7 cellular contexts compared by ENCODE assay signal in genomic region chr12:120257041-120257821, GRCh38. TPM values are rescaled to one million over a fixed set of nuclear protein-coding genes. Genes with fewer than 3 reads are reported as not detected.
DNase-seq lines count a peak whose midpoint lies in the region; TF ChIP-seq lines count a peak whose summit lies in the region.

No MANE protein-coding gene starts in this region.

- TF ChIP-seq EP300 in stomach (IDR thresholded peaks at IDR 0.05), result no peak

- H3K27me3 ChIP-seq in brain microvascular endothelial cell (replicated peaks) (no peaks in the 10 kb centered on the region), stomach (no peaks in the 10 kb centered on the region)

- no peak overlapping the region for H3K4me3 ChIP-seq in brain microvascular endothelial cell (ENCODE audit: low read depth, low read length)
- H3K4me3 ChIP-seq in stomach, result no peak overlapping the region

- peaks cover 94 to 98% of the 10 kb centered on the region in 2 donors for H3K4me1 Mint-ChIP-seq in immature natural killer cell

- peaks cover 49 to 100% (median 78%) of the 10 kb centered on the region in 4 donors for H3K4me1 ChIP-seq in stomach

- H3K36me3 ChIP-seq in brain microvascular endothelial cell (replicated peaks), result peaks cover 17% of the 10 kb centered on the region
- H3K36me3 ChIP-seq in stomach, result peaks cover 0 to 11% (median 5%) of the 10 kb centered on the region in 4 donors

- no peaks in the 10 kb centered on the region for H3K9me3 Mint-ChIP-seq in immature natural killer cell

- no peak for TF ChIP-seq POLR2A in stomach (IDR thresholded peaks at IDR 0.05)

- H3K27ac ChIP-seq in brain microvascular endothelial cell (peak overlapping the region; percentile 10), stomach (peak overlapping the region; percentile 73 to 88 (median 85))

- H3K27ac Mint-ChIP-seq in immature natural killer cell, result peak overlapping the region; percentile 88 to 99 (median 92)

- peak overlapping the region; percentile 69 to 80 (median 77) for H3K4me3 Mint-ChIP-seq in immature natural killer cell

- in situ Hi-C loops in brain microvascular endothelial cell (cut with HindIII; ENCODE audit: low pct_ligation_motif_present, low sequenced_read_pairs), result no loop called here

- TF ChIP-seq CTCF in brain microvascular endothelial cell (IDR thresholded peaks at IDR 0.05; ENCODE audit: low read depth, low read length, missing control alignments) (peak; percentile 24), stomach (IDR thresholded peaks at IDR 0.05) (peak in 1 of 7 experiments; percentile 8)

- peaks cover 15 to 22% (median 20%) of the 10 kb centered on the region in 3 donors for H3K27me3 Mint-ChIP-seq in immature natural killer cell (ENCODE audit: low read depth in 3 of 3)

- WGBS in stomach, 5 donors, result 5 to 35% (median 22%) methylated on average over 6 to 9 of the region's 9 CpGs

- intact Hi-C loops in stomach (cut with DNase I; ENCODE audit: low total_unique reads), result no loop called here

- peaks cover 6 to 35% (median 16%) of the 10 kb centered on the region in 3 donors for H3K36me3 Mint-ChIP-seq in immature natural killer cell

- H3K9me3 ChIP-seq in stomach, result no peaks in the 10 kb centered on the region

- DNase-seq in LHCN-M2 (ENCODE audit: low read depth) (peak; percentile 80), brain microvascular endothelial cell (peak; percentile 89), immature natural killer cell (no peak), stomach (peak; percentile 42), HUDEP-2 (lab: John Stamatoyannopoulos, UW; ENCODE audit: unreplicated experiment in 76 of 76) (no peak)
- DNase-seq in stimulated activated CD4-positive, alpha-beta T cell treated with anti-CD3 and anti-CD28 coated beads, Interleukin-2, amount 100 ng/mL, for 24 hours, result no peak
- no peak for DNase-seq in stimulated activated CD4-positive, alpha-beta T cell treated with anti-CD3 and anti-CD28 coated beads, Interleukin-4, amount 100 ng/mL, for 24 hours

RNA-seq across cellular contexts. Expression of gene PXN, which starts 8.3 kb away (rescaled TPM):
- 152 and 159 TPM in 2 replicates for total RNA-seq in LHCN-M2 (2014; rRNA removed)
- 215 TPM for polyA plus RNA-seq in LHCN-M2 (2012)
- 100 to 1,000 TPM; 132 to 310 (median 240) TPM for polyA plus RNA-seq in immature natural killer cell
- 100 to 1,000 TPM in 1 of 5 donors, 10 to 100 TPM in 4; 39.7 to 129 (median 58.9) TPM for total RNA-seq in stomach
- 10 to 100 TPM; 27.2 to 46.7 (median 33.6) TPM for polyA plus RNA-seq in stomach

RNA-seq across cellular contexts. Expression of gene RNU4-2, which starts 34.5 kb away (rescaled TPM):
- total RNA-seq in LHCN-M2 (2014; rRNA removed) (not detected in 2 replicates), stomach (under 1 TPM; under 0.01 TPM)
- 99.3 TPM for polyA plus RNA-seq in LHCN-M2 (2012)
- polyA plus RNA-seq in immature natural killer cell (10 to 100 TPM in 1 of 3 donors, not detected in 2; 70.0 TPM), stomach (not detected)

RNA-seq across cellular contexts. Expression of gene RNU4-1, which starts 35.8 kb away (rescaled TPM):
- under 0.01 TPM in 1 of 2 replicates, not detected in the other for total RNA-seq in LHCN-M2 (2014; rRNA removed)
- polyA plus RNA-seq in LHCN-M2 (2012), result 43.7 TPM
- not detected for polyA plus RNA-seq in immature natural killer cell
- total RNA-seq in stomach, result under 1 TPM in 4 of 5 donors, not detected in 1; under 0.01 TPM
- not detected for polyA plus RNA-seq in stomach

RNA-seq across cellular contexts. Expression of gene SIRT4, which starts 44.9 kb away (rescaled TPM):
- total RNA-seq in LHCN-M2 (2014; rRNA removed), result 1.6 and 2.1 TPM in 2 replicates
- 1.2 TPM for polyA plus RNA-seq in LHCN-M2 (2012)
- 1 to 10 TPM in 2 of 3 donors, not detected in 1; 1.5 to 1.9 TPM for polyA plus RNA-seq in immature natural killer cell
- 1 to 10 TPM in 4 of 5 donors, not detected in 1; 2.8 to 6.2 (median 5.3) TPM for total RNA-seq in stomach
- 1 to 10 TPM in 2 of 3 donors, not detected in 1; 1.3 to 2.2 TPM for polyA plus RNA-seq in stomach

RNA-seq across cellular contexts. Expression of gene RPLP0, which starts 56.3 kb away (rescaled TPM):
- 3,359 and 3,689 TPM in 2 replicates for total RNA-seq in LHCN-M2 (2014; rRNA removed)
- 2,988 TPM for polyA plus RNA-seq in LHCN-M2 (2012)
- polyA plus RNA-seq in immature natural killer cell, result 1,000 to 10,000 TPM in 1 of 3 donors, 100 to 1,000 TPM in 2; 528 to 1,271 (median 768) TPM
- 1,000 to 10,000 TPM; 1,405 to 2,743 (median 1,647) TPM for total RNA-seq in stomach
- 1,000 to 10,000 TPM; 3,548 to 5,463 (median 4,617) TPM for polyA plus RNA-seq in stomach

Comparison
In these comparisons a context has a peak if more than half of its experiments do, and no peak if none do; other contexts are left out.
1. DNase-seq: peak in LHCN-M2 (single experiment), brain microvascular endothelial cell (single experiment) and stomach (single experiment); none in immature natural killer cell (0 of 3), stimulated activated CD4-positive, alpha-beta T cell treated with anti-CD3 and anti-CD28 coated beads, Interleukin-2, amount 100 ng/mL, for 24 hours (0 of 2), stimulated activated CD4-positive, alpha-beta T cell treated with anti-CD3 and anti-CD28 coated beads, Interleukin-4, amount 100 ng/mL, for 24 hours (single experiment) and HUDEP-2 (0 of 76).